Comparison of ENCODE assay signal across 8 cellular contexts in the genomic region with DNA sequence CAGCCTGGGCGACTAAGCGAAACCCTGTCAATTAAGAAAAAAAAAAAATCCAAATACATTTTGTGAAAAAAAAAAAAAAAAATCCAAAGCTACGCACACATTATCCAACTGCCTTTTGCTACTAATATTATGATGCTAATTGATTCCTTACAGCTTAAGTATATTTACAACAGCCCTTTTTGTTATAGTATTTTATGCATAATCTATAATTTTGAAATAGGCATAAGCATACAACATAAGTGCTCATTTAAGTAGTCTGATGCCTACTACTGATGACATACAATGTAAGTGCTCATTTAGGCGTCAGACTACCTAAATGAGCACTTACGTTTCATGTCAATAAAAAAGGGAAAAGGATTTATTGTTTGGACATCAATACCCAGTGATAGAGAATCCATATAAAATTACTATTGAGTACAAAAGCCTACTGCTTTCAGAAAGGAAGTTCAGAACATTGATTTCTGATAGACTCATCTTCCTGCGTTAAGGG. TPM values are rescaled to one million over a fixed set of nuclear protein-coding genes. Genes with fewer than 3 reads are reported as not detected.
DNase-seq lines count a peak whose midpoint lies in the region; ATAC-seq, FAIRE-seq and TF ChIP-seq lines count a peak whose summit lies in the region.

No MANE protein-coding gene starts in this region.

- H3K36me3 Mint-ChIP-seq in brain = peaks cover 27% of the 10 kb centered on the region

- H3K4me1 ChIP-seq in right atrium auricular region (peaks cover 0 to 30% of the 10 kb centered on the region in 2 donors), muscle layer of duodenum (ENCODE audit: control insufficient read depth in 1 of 2, insufficient read depth in 2 of 2, low read length in 2 of 2) (peaks cover 14 to 22% of the 10 kb centered on the region in 2 donors), urinary bladder (ENCODE audit: insufficient read depth) (no peaks in the 10 kb centered on the region)

- ATAC-seq in left ventricle myocardium superior (no peak), HG03097 (IDR thresholded peaks at IDR 0.05; ENCODE audit: low FRiP score, unreplicated experiment) (no peak)

- no peak for FAIRE-seq in frontal cortex (lab: Jason Lieb, UNC)

- H3K4me1 Mint-ChIP-seq in brain = peaks cover 36% of the 10 kb centered on the region

- 90% methylated on average over 6 of the region's 6 CpGs for WGBS in urinary bladder

- H3K9me3 ChIP-seq in right atrium auricular region = no peaks in the 10 kb centered on the region
- no peaks in the 10 kb centered on the region for H3K9me3 ChIP-seq in muscle layer of duodenum (ENCODE audit: control insufficient read depth in 1 of 2, low read length in 2 of 2)

- peaks cover 0 to 7% (median 0%) of the 10 kb centered on the region in 5 experiments for H3K9me3 Mint-ChIP-seq in brain

- intact Hi-C loops in left ventricle myocardium superior (cut with micrococcal nuclease) = no loop called here

- H3K36me3 ChIP-seq in right atrium auricular region (no peaks in the 10 kb centered on the region), muscle layer of duodenum (ENCODE audit: control insufficient read depth in 1 of 2, insufficient read depth in 2 of 2, low read length in 2 of 2) (no peaks in the 10 kb centered on the region), urinary bladder (ENCODE audit: insufficient read depth) (no peaks in the 10 kb centered on the region)

- peaks cover 4% of the 10 kb centered on the region for H3K27me3 Mint-ChIP-seq in brain

- H3K4me3 ChIP-seq in right atrium auricular region (peak overlapping the region; percentile 97 to 99), muscle layer of duodenum (ENCODE audit: low read depth in 1 of 2, low read length in 2 of 2) (peak overlapping the region; percentile 82 to 95), urinary bladder (ENCODE audit: low read depth, low read length) (peak overlapping the region; percentile 73)

- H3K27me3 ChIP-seq in right atrium auricular region = no peaks in the 10 kb centered on the region
- H3K27me3 ChIP-seq in muscle layer of duodenum (ENCODE audit: low read depth, low read length) = no peaks in the 10 kb centered on the region

- TF ChIP-seq CTCF in right atrium auricular region (IDR thresholded peaks at IDR 0.05) (no peak), brain (conservative IDR thresholded peaks at IDR 0.05) (no peak)

- DNase-seq in right atrium auricular region (ENCODE audit: low spot score) (no peak), left ventricle myocardium superior (no peak), frontal cortex (ENCODE audit: low spot score in 2 of 2) (no peak), ureter (ENCODE audit: low spot score) (no peak)

- H3K27ac Mint-ChIP-seq in brain = peak overlapping the region in 3 of 5 experiments; percentile 67 to 93 (median 83)

- H3K27ac ChIP-seq in right atrium auricular region (peak overlapping the region; percentile 93 to 95), muscle layer of duodenum (ENCODE audit: low read length) (peak overlapping the region; percentile 81), urinary bladder (ENCODE audit: low read depth) (no peak overlapping the region)

- H3K4me3 Mint-ChIP-seq in brain = peak overlapping the region; percentile 87 to 98 (median 91)

RNA-seq across cellular contexts. Expression of a gene that starts 0.8 kb away (rescaled TPM):
- total RNA-seq in right atrium auricular region (10 to 100 TPM; 21.0 to 30.8 TPM), left ventricle myocardium superior (16.6 TPM), urinary bladder (113 TPM), frontal cortex (45.2 TPM), ureter (97.3 TPM)
- polyA plus RNA-seq in brain (ENCODE audit: insufficient read depth, low read depth, low replicate concordance) (6.6 TPM), urinary bladder (26.3 TPM)

RNA-seq across cellular contexts. Expression of a gene that starts 56.6 kb away (rescaled TPM):
- total RNA-seq in right atrium auricular region (10 to 100 TPM; 37.0 to 40.4 TPM), left ventricle myocardium superior (37.4 TPM), urinary bladder (21.8 TPM), frontal cortex (14.3 TPM), ureter (71.3 TPM)
- polyA plus RNA-seq in brain (ENCODE audit: insufficient read depth, low read depth, low replicate concordance) (23.2 TPM), urinary bladder (23.1 TPM)
